In genomic region chr19:10562609-10563008, GRCh38 we compare ENCODE assay signal across 22 cellular contexts. TPM values are rescaled to one million over a fixed set of nuclear protein-coding genes. Genes with fewer than 3 reads are reported as not detected.
A peak's percentile ranks its signal among the peaks of the same experiment; 100 is the strongest.
DNase-seq lines count a peak whose midpoint lies in the region; ATAC-seq, FAIRE-seq and TF ChIP-seq lines count a peak whose summit lies in the region.
"Had no signal": no experiment of that assay in that cellular context is flagged by ENCODE, and none has a peak within 500 bp of the region (broad histone marks: within the 10 kb centered on the region; RNA-seq: fewer than 3 reads in every experiment).

No MANE protein-coding gene starts in this region.

- TF ChIP-seq CTCF in HepG2 (CRISPR knock-in tag; IDR thresholded peaks at IDR 0.05) (no peak), right lobe of liver (IDR thresholded peaks at IDR 0.05) (no peak), osteoblast (IDR thresholded peaks at IDR 0.05; ENCODE audit: extremely low read depth, low read depth, low read length) (no peak), vagina (IDR thresholded peaks at IDR 0.05) (no peak)

- H3K4me3 Mint-ChIP-seq in T-helper 17 cell, result no peak overlapping the region
- H3K4me3 Mint-ChIP-seq: CD8-positive, alpha-beta T cell; GM23338 had no signal

- FAIRE-seq in HepG2 (lab: Jason Lieb, UNC), result no peak
- FAIRE-seq: A549, GM12891, GM18507 had no signal

- no peak for TF ChIP-seq POLR2A in HepG2 (IDR thresholded peaks at IDR 0.05; ENCODE audit: insufficient read depth in 1 of 2, low read depth in 2 of 2, low read length in 2 of 2)
- TF ChIP-seq POLR2A in right lobe of liver (IDR thresholded peaks at IDR 0.05), result no peak
- TF ChIP-seq POLR2A in vagina (IDR thresholded peaks at IDR 0.05), result no peak

- no peak overlapping the region for H3K4me2 ChIP-seq in HepG2 (ENCODE audit: low read depth, low read length)
- H3K4me2 ChIP-seq in osteoblast (ENCODE audit: insufficient read depth, low read length), result no peak overlapping the region
- H3K4me2 ChIP-seq: A549, GM23338 had no signal

- no peak overlapping the region for H3K9ac ChIP-seq in HepG2 (ENCODE audit: insufficient read depth, low read depth, low read length)

- peak overlapping the region; percentile 63 for H3K27ac Mint-ChIP-seq in T-helper 17 cell
- H3K27ac Mint-ChIP-seq: CD8-positive, alpha-beta T cell; GM23338 had no signal

- no peak for TF ChIP-seq RAD21 in HepG2 (CRISPR knock-in tag; IDR thresholded peaks at IDR 0.05)

- intact Hi-C loops in HepG2 (cut with micrococcal nuclease; ENCODE audit: unreplicated experiment) (no loop called here), right lobe of liver (cut with DNase I) (no loop called here), vagina (cut with DNase I) (no loop called here)

- in situ Hi-C loops in HepG2 (cut with HindIII; ENCODE audit: extremely low pct_ligation_motif_present, low pct_unique_long_range_greater_than_20kb), result no loop called here

- H3K27ac ChIP-seq in HepG2 (ENCODE audit: extremely low read length, insufficient read depth, low read length) (no peak overlapping the region), right lobe of liver (no peak overlapping the region), osteoblast (ENCODE audit: low read depth, low read length) (no peak overlapping the region), vagina (no peak overlapping the region)
- H3K27ac ChIP-seq: A549 had no signal

- TSS peak; percentile 29 for BruUV-seq in HepG2 (replicated peaks; lab: Mats Ljungman, UMichigan)

- ATAC-seq in HepG2, result no peak
- ATAC-seq in right lobe of liver, result no peak
- no peak for ATAC-seq in T-helper 17 cell
- ATAC-seq in HG02571 (IDR thresholded peaks at IDR 0.05; ENCODE audit: unreplicated experiment), result no peak
- ATAC-seq: A549; CD8-positive, alpha-beta T cell; GM23338; SK-N-SH treated with all-trans-retinoic acid at 6 μM for 48 hours had no signal

- peaks cover 13 to 27% of the 10 kb centered on the region in 2 experiments; a peak in 4 of 5 replicates for H3K36me3 ChIP-seq in HepG2 (replicated peaks in 1 of 2; ENCODE audit: control insufficient read depth in 1 of 2, insufficient read depth in 2 of 2, low read length in 2 of 2)
- H3K36me3 ChIP-seq in right lobe of liver, result peaks cover 0 to 21% (median 8%) of the 10 kb centered on the region in 4 donors
- peaks cover 35% of the 10 kb centered on the region for H3K36me3 ChIP-seq in osteoblast (ENCODE audit: insufficient read depth, low read length)
- H3K36me3 ChIP-seq in vagina, result peaks cover 0 to 36% of the 10 kb centered on the region in 2 donors

- H3K9me3 ChIP-seq in HepG2 (ENCODE audit: low read length), result no peaks in the 10 kb centered on the region
- no peaks in the 10 kb centered on the region for H3K9me3 ChIP-seq in right lobe of liver
- H3K9me3 ChIP-seq in T-helper 17 cell (ENCODE audit: control insufficient read depth, low read length, poor library complexity, severe bottlenecking), result no peaks in the 10 kb centered on the region
- no peaks in the 10 kb centered on the region for H3K9me3 ChIP-seq in osteoblast (ENCODE audit: low read depth, low read length)
- no peaks in the 10 kb centered on the region for H3K9me3 ChIP-seq in vagina
- H3K9me3 ChIP-seq: A549 had no signal

- 97% methylated on average over 5 of the region's 5 CpGs for WGBS in HepG2 (ENCODE audit: low lambda C conversion rate)
- WGBS in right lobe of liver (ENCODE audit: insufficient coverage, low coverage, low lambda C conversion rate, missing lambda C conversion rate), result 100% methylated on average over 2 of the region's 5 CpGs

- H3K4me3 ChIP-seq in HepG2 (replicated peaks in 1 of 3; ENCODE audit: insufficient read depth in 1 of 3, low read depth in 2 of 3, low read length in 3 of 3) (no peak overlapping the region), right lobe of liver (no peak overlapping the region), osteoblast (ENCODE audit: insufficient read depth, low read length) (no peak overlapping the region), vagina (no peak overlapping the region)
- H3K4me3 ChIP-seq: A549, GM23338 had no signal

- H3K27me3 ChIP-seq in HepG2 (ENCODE audit: control insufficient read depth in 1 of 2, insufficient read depth in 2 of 2, low read length in 2 of 2), result no peaks in the 10 kb centered on the region
- H3K27me3 ChIP-seq in right lobe of liver, result no peaks in the 10 kb centered on the region
- H3K27me3 ChIP-seq in osteoblast (ENCODE audit: insufficient read depth, low read length), result no peaks in the 10 kb centered on the region
- H3K27me3 ChIP-seq in vagina, result no peaks in the 10 kb centered on the region

- CTCF ChIA-PET in HepG2 (lab: Yijun Ruan, JAX; ENCODE audit: low intra/inter-chr PET ratio, low total read pairs), result no interaction called here

- no peak for DNase-seq in HepG2 (ENCODE audit: low spot score)
- no peak for DNase-seq in right lobe of liver
- DNase-seq in T-helper 17 cell, result no peak
- DNase-seq in osteoblast (ENCODE audit: insufficient read length, low spot score, missing footprints), result peak; percentile 54
- no peak for DNase-seq in vagina (ENCODE audit: extremely low spot score in 2 of 2)
- DNase-seq: Calu3; CD8-positive, alpha-beta T cell; EL; NCI-H1105; NCI-H2081; NCI-H446 treated with DMSO at 0.1 percent for 48 hours; NCI-H69; RPMI8226; SIG-M5 had no signal

- H4K20me1 ChIP-seq in HepG2 (ENCODE audit: insufficient read depth, low read length) (no peaks in the 10 kb centered on the region), osteoblast (ENCODE audit: insufficient read depth, low read length) (no peaks in the 10 kb centered on the region)

- POLR2A ChIA-PET in HepG2 (lab: Yijun Ruan, JAX), result interaction anchor here (1.6 kb wide), 1 partner anchor 10 kb away, joined by 4 read pairs; no protein-coding TSS in a partner anchor

- peaks cover 29% of the 10 kb centered on the region for H3K4me1 Mint-ChIP-seq in T-helper 17 cell

- H3K36me3 Mint-ChIP-seq in T-helper 17 cell (ENCODE audit: low read depth), result peaks cover 8% of the 10 kb centered on the region

- peaks cover 10% of the 10 kb centered on the region for H3K79me2 ChIP-seq in HepG2 (ENCODE audit: insufficient read depth, low read length)
- H3K79me2 ChIP-seq in osteoblast (ENCODE audit: insufficient read depth, low read length), result peaks cover 19% of the 10 kb centered on the region

- H3K4me1 ChIP-seq in HepG2 (ENCODE audit: insufficient read depth, low read length), result peaks cover 25% of the 10 kb centered on the region
- H3K4me1 ChIP-seq in right lobe of liver, result peaks cover 0 to 6% (median 0%) of the 10 kb centered on the region in 4 donors
- peaks cover 18% of the 10 kb centered on the region for H3K4me1 ChIP-seq in osteoblast (ENCODE audit: insufficient read depth, low read length)
- H3K4me1 ChIP-seq in vagina, result peaks cover 32% of the 10 kb centered on the region

- no peaks in the 10 kb centered on the region for H3K27me3 Mint-ChIP-seq in T-helper 17 cell

- TF ChIP-seq EP300 in HepG2 (IDR thresholded peaks at IDR 0.05; ENCODE audit: low read depth in 2 of 2, low read length in 2 of 2), result no peak
- no peak for TF ChIP-seq EP300 in HepG2 (CRISPR knock-in tag; IDR thresholded peaks at IDR 0.05; ENCODE audit: borderline replicate concordance)

- H2AFZ ChIP-seq in HepG2 (ENCODE audit: low read length), result no peak overlapping the region
- no peak overlapping the region for H2AFZ ChIP-seq in osteoblast (ENCODE audit: low read length)
- H2AFZ ChIP-seq: GM23338 had no signal

RNA-seq across cellular contexts. Expression of gene KRI1, which starts 3.2 kb away (rescaled TPM):
- total RNA-seq in HepG2 (2016; rRNA removed; fragmentation: Illumina TruSeq; extraction: Trizol), result 10.2 and 11.7 TPM in 2 replicates
- 2.3 and 3.1 TPM in 2 replicates for total RNA-seq in HepG2 (2016; cell fraction: cytosol; rRNA removed; fragmentation: Illumina TruSeq; extraction: Trizol; ENCODE audit: low read depth)
- total RNA-seq in HepG2 (2016; cell fraction: insoluble cytoplasmic fraction; rRNA removed; fragmentation: Illumina TruSeq; extraction: Trizol), result 8.4 and 12.8 TPM in 2 replicates
- total RNA-seq in HepG2 (2016; cell fraction: membrane; rRNA removed; fragmentation: Illumina TruSeq; extraction: Trizol), result 3.2 and 3.9 TPM in 2 replicates
- 9.0 and 10.0 TPM in 2 replicates for total RNA-seq in HepG2 (2016; cell fraction: nucleus; rRNA removed; fragmentation: Illumina TruSeq; extraction: Trizol)
- polyA plus RNA-seq in HepG2 (2011; rRNA removed), result 9.1 and 12.7 TPM in 2 replicates
- 4.8 and 4.9 TPM in 2 replicates for polyA plus RNA-seq in HepG2 (2011; cell fraction: cytosol; rRNA removed)
- 29.3 and 32.2 TPM in 2 replicates for polyA plus RNA-seq in HepG2 (2011; cell fraction: nucleus; rRNA removed)
- 12.5 and 15.9 TPM in 2 replicates for polyA plus RNA-seq in HepG2 (2012)
- 1.9 and 2.1 TPM in 2 replicates for polyA plus RNA-seq in HepG2 (2016; cell fraction: cytosol; fragmentation: Illumina TruSeq; extraction: Trizol; ENCODE audit: low read depth)
- polyA plus RNA-seq in HepG2 (2016; cell fraction: insoluble cytoplasmic fraction; fragmentation: Illumina TruSeq; extraction: Trizol; ENCODE audit: low read depth), result 11.0 and 12.8 TPM in 2 replicates
- 3.0 and 4.1 TPM in 2 replicates for polyA plus RNA-seq in HepG2 (2016; cell fraction: membrane; fragmentation: Illumina TruSeq; extraction: Trizol; ENCODE audit: low read depth)
- 59.6 and 63.0 TPM in 2 replicates for polyA plus RNA-seq in HepG2 (2016; cell fraction: nucleus; fragmentation: Illumina TruSeq; extraction: Trizol; ENCODE audit: insufficient read depth, low read depth)
- polyA minus RNA-seq in HepG2 (2011; rRNA and poly(A)+ RNA removed; ENCODE audit: low replicate concordance), result 12.6 and 33.9 TPM in 2 replicates
- polyA minus RNA-seq in HepG2 (2011; cell fraction: cytosol; rRNA and poly(A)+ RNA removed), result 5.1 and 8.9 TPM in 2 replicates
- polyA minus RNA-seq in HepG2 (2011; cell fraction: nucleus; rRNA and poly(A)+ RNA removed), result 8.8 and 9.8 TPM in 2 replicates
- 1 to 10 TPM; 5.8 to 9.6 (median 8.5) TPM for total RNA-seq in right lobe of liver
- total RNA-seq in T-helper 17 cell, result 10 to 100 TPM; 33.9 to 43.7 TPM
- total RNA-seq in osteoblast, result 5.4 and 5.9 TPM in 2 replicates
- 21.6 TPM for total RNA-seq in vagina

RNA-seq across cellular contexts. Expression of gene CDKN2D, which starts 6.2 kb away (rescaled TPM):
- total RNA-seq in HepG2 (2016; rRNA removed; fragmentation: Illumina TruSeq; extraction: Trizol), result 4.8 and 5.4 TPM in 2 replicates
- total RNA-seq in HepG2 (2016; cell fraction: cytosol; rRNA removed; fragmentation: Illumina TruSeq; extraction: Trizol; ENCODE audit: low read depth), result 4.1 and 5.0 TPM in 2 replicates
- 4.8 and 5.1 TPM in 2 replicates for total RNA-seq in HepG2 (2016; cell fraction: insoluble cytoplasmic fraction; rRNA removed; fragmentation: Illumina TruSeq; extraction: Trizol)
- total RNA-seq in HepG2 (2016; cell fraction: membrane; rRNA removed; fragmentation: Illumina TruSeq; extraction: Trizol), result 7.2 and 8.5 TPM in 2 replicates
- 2.6 and 3.2 TPM in 2 replicates for total RNA-seq in HepG2 (2016; cell fraction: nucleus; rRNA removed; fragmentation: Illumina TruSeq; extraction: Trizol)
- 8.0 and 8.6 TPM in 2 replicates for polyA plus RNA-seq in HepG2 (2011; rRNA removed)
- polyA plus RNA-seq in HepG2 (2011; cell fraction: cytosol; rRNA removed), result 9.2 and 13.0 TPM in 2 replicates
- polyA plus RNA-seq in HepG2 (2011; cell fraction: nucleus; rRNA removed), result 7.4 and 7.6 TPM in 2 replicates
- polyA plus RNA-seq in HepG2 (2012), result 2.5 and 6.6 TPM in 2 replicates
- 6.2 and 7.7 TPM in 2 replicates for polyA plus RNA-seq in HepG2 (2016; cell fraction: cytosol; fragmentation: Illumina TruSeq; extraction: Trizol; ENCODE audit: low read depth)
- polyA plus RNA-seq in HepG2 (2016; cell fraction: insoluble cytoplasmic fraction; fragmentation: Illumina TruSeq; extraction: Trizol; ENCODE audit: low read depth), result 6.3 and 8.0 TPM in 2 replicates
- polyA plus RNA-seq in HepG2 (2016; cell fraction: membrane; fragmentation: Illumina TruSeq; extraction: Trizol; ENCODE audit: low read depth), result 8.2 and 8.7 TPM in 2 replicates
- 11.5 and 12.4 TPM in 2 replicates for polyA plus RNA-seq in HepG2 (2016; cell fraction: nucleus; fragmentation: Illumina TruSeq; extraction: Trizol; ENCODE audit: insufficient read depth, low read depth)
- 7.8 and 7.9 TPM in 2 replicates for polyA minus RNA-seq in HepG2 (2011; rRNA and poly(A)+ RNA removed; ENCODE audit: low replicate concordance)
- 1.8 and 2.3 TPM in 2 replicates for polyA minus RNA-seq in HepG2 (2011; cell fraction: cytosol; rRNA and poly(A)+ RNA removed)
- polyA minus RNA-seq in HepG2 (2011; cell fraction: nucleus; rRNA and poly(A)+ RNA removed), result 0.39 and 0.87 TPM in 2 replicates
- 1 to 10 TPM in 4 of 6 experiments, under 1 TPM in 2; 0.97 to 2.8 (median 2.0) TPM for total RNA-seq in right lobe of liver
- 10 to 100 TPM; 71.0 to 83.3 TPM for total RNA-seq in T-helper 17 cell
- total RNA-seq in osteoblast, result 4.0 and 5.3 TPM in 2 replicates
- total RNA-seq in vagina, result 22.8 TPM

RNA-seq across cellular contexts. Expression of gene ATG4D, which starts 18.9 kb away (rescaled TPM):
- total RNA-seq in HepG2 (2016; rRNA removed; fragmentation: Illumina TruSeq; extraction: Trizol), result 9.3 and 19.0 TPM in 2 replicates
- total RNA-seq in HepG2 (2016; cell fraction: cytosol; rRNA removed; fragmentation: Illumina TruSeq; extraction: Trizol; ENCODE audit: low read depth), result 20.9 and 26.1 TPM in 2 replicates
- total RNA-seq in HepG2 (2016; cell fraction: insoluble cytoplasmic fraction; rRNA removed; fragmentation: Illumina TruSeq; extraction: Trizol), result 8.3 and 18.7 TPM in 2 replicates
- 35.4 and 38.3 TPM in 2 replicates for total RNA-seq in HepG2 (2016; cell fraction: membrane; rRNA removed; fragmentation: Illumina TruSeq; extraction: Trizol)
- 17.2 TPM in 2 replicates for total RNA-seq in HepG2 (2016; cell fraction: nucleus; rRNA removed; fragmentation: Illumina TruSeq; extraction: Trizol)
- 17.8 and 22.9 TPM in 2 replicates for polyA plus RNA-seq in HepG2 (2011; rRNA removed)
- polyA plus RNA-seq in HepG2 (2011; cell fraction: cytosol; rRNA removed), result 16.1 and 23.3 TPM in 2 replicates
- polyA plus RNA-seq in HepG2 (2011; cell fraction: nucleus; rRNA removed), result 60.1 and 73.0 TPM in 2 replicates
- 16.8 and 18.5 TPM in 2 replicates for polyA plus RNA-seq in HepG2 (2012)
- polyA plus RNA-seq in HepG2 (2016; cell fraction: cytosol; fragmentation: Illumina TruSeq; extraction: Trizol; ENCODE audit: low read depth), result 22.2 and 28.5 TPM in 2 replicates
- 11.1 and 14.6 TPM in 2 replicates for polyA plus RNA-seq in HepG2 (2016; cell fraction: insoluble cytoplasmic fraction; fragmentation: Illumina TruSeq; extraction: Trizol; ENCODE audit: low read depth)
- polyA plus RNA-seq in HepG2 (2016; cell fraction: membrane; fragmentation: Illumina TruSeq; extraction: Trizol; ENCODE audit: low read depth), result 29.9 and 35.4 TPM in 2 replicates
- polyA plus RNA-seq in HepG2 (2016; cell fraction: nucleus; fragmentation: Illumina TruSeq; extraction: Trizol; ENCODE audit: insufficient read depth, low read depth), result 35.0 and 45.7 TPM in 2 replicates
- 33.4 and 51.6 TPM in 2 replicates for polyA minus RNA-seq in HepG2 (2011; rRNA and poly(A)+ RNA removed; ENCODE audit: low replicate concordance)
- 18.5 and 22.9 TPM in 2 replicates for polyA minus RNA-seq in HepG2 (2011; cell fraction: cytosol; rRNA and poly(A)+ RNA removed)
- 13.3 and 16.9 TPM in 2 replicates for polyA minus RNA-seq in HepG2 (2011; cell fraction: nucleus; rRNA and poly(A)+ RNA removed)
- total RNA-seq in right lobe of liver, result 10 to 100 TPM in 4 of 6 experiments, 1 to 10 TPM in 2; 8.1 to 19.7 (median 11.8) TPM
- 10 to 100 TPM; 70.6 to 70.7 TPM for total RNA-seq in T-helper 17 cell
- total RNA-seq in osteoblast, result 11.6 and 12.7 TPM in 2 replicates
- total RNA-seq in vagina, result 18.2 TPM

RNA-seq across cellular contexts. Expression of gene AP1M2, which starts 24.5 kb away (rescaled TPM):
- total RNA-seq in HepG2 (2016; rRNA removed; fragmentation: Illumina TruSeq; extraction: Trizol) (76.8 and 82.9 TPM in 2 replicates), right lobe of liver (1 to 10 TPM in 2 of 6 experiments, under 1 TPM in 4; 0.35 to 2.5 (median 0.75) TPM), T-helper 17 cell (1 to 10 TPM in 1 of 2 donors, not detected in 1; 2.0 TPM), osteoblast (0.29 and 0.72 TPM in 2 replicates), vagina (29.0 TPM)
- total RNA-seq in HepG2 (2016; cell fraction: cytosol; rRNA removed; fragmentation: Illumina TruSeq; extraction: Trizol; ENCODE audit: low read depth), result 118 and 125 TPM in 2 replicates
- total RNA-seq in HepG2 (2016; cell fraction: insoluble cytoplasmic fraction; rRNA removed; fragmentation: Illumina TruSeq; extraction: Trizol), result 76.9 and 81.0 TPM in 2 replicates
- total RNA-seq in HepG2 (2016; cell fraction: membrane; rRNA removed; fragmentation: Illumina TruSeq; extraction: Trizol), result 155 and 171 TPM in 2 replicates
- total RNA-seq in HepG2 (2016; cell fraction: nucleus; rRNA removed; fragmentation: Illumina TruSeq; extraction: Trizol), result 20.9 and 33.5 TPM in 2 replicates
- 6.3 and 11.0 TPM in 2 replicates for polyA plus RNA-seq in HepG2 (2011; rRNA removed)
- polyA plus RNA-seq in HepG2 (2011; cell fraction: cytosol; rRNA removed), result 9.9 and 10.4 TPM in 2 replicates
- 5.0 and 7.5 TPM in 2 replicates for polyA plus RNA-seq in HepG2 (2011; cell fraction: nucleus; rRNA removed)
- polyA plus RNA-seq in HepG2 (2012), result 15.7 and 24.8 TPM in 2 replicates
- 112 and 122 TPM in 2 replicates for polyA plus RNA-seq in HepG2 (2016; cell fraction: cytosol; fragmentation: Illumina TruSeq; extraction: Trizol; ENCODE audit: low read depth)
- polyA plus RNA-seq in HepG2 (2016; cell fraction: insoluble cytoplasmic fraction; fragmentation: Illumina TruSeq; extraction: Trizol; ENCODE audit: low read depth), result 68.0 and 75.6 TPM in 2 replicates
- polyA plus RNA-seq in HepG2 (2016; cell fraction: membrane; fragmentation: Illumina TruSeq; extraction: Trizol; ENCODE audit: low read depth), result 140 and 148 TPM in 2 replicates
- 52.2 and 56.2 TPM in 2 replicates for polyA plus RNA-seq in HepG2 (2016; cell fraction: nucleus; fragmentation: Illumina TruSeq; extraction: Trizol; ENCODE audit: insufficient read depth, low read depth)
- polyA minus RNA-seq in HepG2 (2011; rRNA and poly(A)+ RNA removed; ENCODE audit: low replicate concordance), result 5.0 and 16.3 TPM in 2 replicates
- polyA minus RNA-seq in HepG2 (2011; cell fraction: cytosol; rRNA and poly(A)+ RNA removed), result 3.0 and 5.1 TPM in 2 replicates
- polyA minus RNA-seq in HepG2 (2011; cell fraction: nucleus; rRNA and poly(A)+ RNA removed), result 1.2 and 3.2 TPM in 2 replicates
- total RNA-seq: CD8-positive, alpha-beta T cell had no signal
- polyA plus RNA-seq: BJ had no signal

RNA-seq across cellular contexts. Expression of gene S1PR5, which starts 45.4 kb away (rescaled TPM):
- not detected in 2 replicates for total RNA-seq in HepG2 (2016; rRNA removed; fragmentation: Illumina TruSeq; extraction: Trizol)
- total RNA-seq in HepG2 (2016; cell fraction: cytosol; rRNA removed; fragmentation: Illumina TruSeq; extraction: Trizol; ENCODE audit: low read depth), result not detected in 2 replicates
- total RNA-seq in HepG2 (2016; cell fraction: insoluble cytoplasmic fraction; rRNA removed; fragmentation: Illumina TruSeq; extraction: Trizol), result 0.09 TPM in 1 of 2 replicates, not detected in the other
- not detected in 2 replicates for total RNA-seq in HepG2 (2016; cell fraction: membrane; rRNA removed; fragmentation: Illumina TruSeq; extraction: Trizol)
- not detected in 2 replicates for total RNA-seq in HepG2 (2016; cell fraction: nucleus; rRNA removed; fragmentation: Illumina TruSeq; extraction: Trizol)
- 0.04 TPM in 1 of 2 replicates, not detected in the other for polyA plus RNA-seq in HepG2 (2011; rRNA removed)
- 0.04 TPM in 1 of 2 replicates, not detected in the other for polyA plus RNA-seq in HepG2 (2011; cell fraction: cytosol; rRNA removed)
- polyA plus RNA-seq in HepG2 (2011; cell fraction: nucleus; rRNA removed), result not detected in 2 replicates
- polyA plus RNA-seq in HepG2 (2012), result not detected in 2 replicates
- polyA plus RNA-seq in HepG2 (2016; cell fraction: cytosol; fragmentation: Illumina TruSeq; extraction: Trizol; ENCODE audit: low read depth), result not detected in 2 replicates
- polyA plus RNA-seq in HepG2 (2016; cell fraction: insoluble cytoplasmic fraction; fragmentation: Illumina TruSeq; extraction: Trizol; ENCODE audit: low read depth), result not detected in 2 replicates
- not detected in 2 replicates for polyA plus RNA-seq in HepG2 (2016; cell fraction: membrane; fragmentation: Illumina TruSeq; extraction: Trizol; ENCODE audit: low read depth)
- polyA plus RNA-seq in HepG2 (2016; cell fraction: nucleus; fragmentation: Illumina TruSeq; extraction: Trizol; ENCODE audit: insufficient read depth, low read depth), result not detected in 2 replicates
- 0.72 TPM in 1 of 2 replicates, not detected in the other for polyA minus RNA-seq in HepG2 (2011; rRNA and poly(A)+ RNA removed; ENCODE audit: low replicate concordance)
- not detected in 2 replicates for polyA minus RNA-seq in HepG2 (2011; cell fraction: cytosol; rRNA and poly(A)+ RNA removed)
- not detected in 2 replicates for polyA minus RNA-seq in HepG2 (2011; cell fraction: nucleus; rRNA and poly(A)+ RNA removed)
- total RNA-seq in right lobe of liver, result under 1 TPM in 5 of 6 experiments, not detected in 1; 0.20 to 0.43 (median 0.35) TPM
- total RNA-seq in T-helper 17 cell, result 1 to 10 TPM in 1 of 2 donors, under 1 TPM in 1; 0.50 to 1.3 TPM
- 0.29 and 0.36 TPM in 2 replicates for total RNA-seq in osteoblast
- total RNA-seq in vagina, result 36.6 TPM
- total RNA-seq: Calu3, OCI-LY7 had no signal
